In genomic region chr11:44029507-44029845, GRCh38 we compare ENCODE assay signal across 21 cellular contexts. TPM values are rescaled to one million over a fixed set of nuclear protein-coding genes. Genes with fewer than 3 reads are reported as not detected.
DNase-seq lines count a peak whose midpoint lies in the region; ATAC-seq and TF ChIP-seq lines count a peak whose summit lies in the region.
"Had no signal": no experiment of that assay in that cellular context is flagged by ENCODE, and none has a peak within 500 bp of the region (broad histone marks: within the 10 kb centered on the region; RNA-seq: fewer than 3 reads in every experiment).

No MANE protein-coding gene starts in this region.

- H3K4me1 ChIP-seq in cardiac muscle cell (ENCODE audit: low read depth) = peaks cover 37% of the 10 kb centered on the region
- H3K4me1 ChIP-seq in heart left ventricle = peaks cover 2 to 46% (median 30%) of the 10 kb centered on the region in 12 donors
- peaks cover 10 to 22% of the 10 kb centered on the region in 2 donors for H3K4me1 ChIP-seq in neuronal stem cell (ENCODE audit: control insufficient read depth in 2 of 2, insufficient read depth in 1 of 2, low read depth in 1 of 2, low read length in 2 of 2)
- peaks cover 27% of the 10 kb centered on the region for H3K4me1 ChIP-seq in vagina
- H3K4me1 ChIP-seq: BE2C had no signal

- peak overlapping the region; percentile 0 for H3K18ac ChIP-seq in neuronal stem cell (ENCODE audit: low read length)

- H3K4me3 ChIP-seq in cardiac muscle cell (no peak overlapping the region), heart left ventricle (no peak overlapping the region), neuronal stem cell (ENCODE audit: low read length in 2 of 2) (no peak overlapping the region), vagina (no peak overlapping the region)

- 91 to 100% (median 98%) methylated on average over 1 of the region's 1 CpG for WGBS in heart left ventricle, 4 donors
- WGBS in neuronal stem cell (ENCODE audit: extremely low coverage in 2 of 2, insufficient read length in 2 of 2, insufficient replicate concordance in 1 of 2), 2 donors = no CpG with 5 or more reads among the region's 1 CpG

- no peak overlapping the region for H2BK5ac ChIP-seq in neuronal stem cell (ENCODE audit: low read length)

- H2BK15ac ChIP-seq in neuronal stem cell (ENCODE audit: low read length) = no peak overlapping the region

- H3K36me3 Mint-ChIP-seq in glutamatergic neuron (ENCODE audit: unreplicated experiment) = peaks cover 20% of the 10 kb centered on the region

- H4K91ac ChIP-seq in neuronal stem cell (ENCODE audit: low read depth, low read length, poor library complexity) = no peak overlapping the region

- no peak overlapping the region for H2BK120ac ChIP-seq in neuronal stem cell (ENCODE audit: low read depth, low read length)

- no peak overlapping the region for H3K4ac ChIP-seq in neuronal stem cell (ENCODE audit: low read length)

- no peak overlapping the region for H3K4me3 Mint-ChIP-seq in glutamatergic neuron (ENCODE audit: unreplicated experiment)
- H3K4me3 Mint-ChIP-seq: CD4-positive, alpha-beta T cell; GM23338 had no signal

- peaks cover 1% of the 10 kb centered on the region for H3K9me3 Mint-ChIP-seq in glutamatergic neuron (ENCODE audit: unreplicated experiment)

- H3K9me3 ChIP-seq in cardiac muscle cell (ENCODE audit: low read depth) (no peaks in the 10 kb centered on the region), heart left ventricle (peaks cover 0 to 23% (median 7%) of the 10 kb centered on the region in 12 donors), neuronal stem cell (replicated peaks in 1 of 2; ENCODE audit: control insufficient read depth in 2 of 2, insufficient read depth in 1 of 2, low read depth in 1 of 2, low read length in 2 of 2) (no peaks in the 10 kb centered on the region), vagina (no peaks in the 10 kb centered on the region)
- H3K9me3 ChIP-seq: BE2C had no signal

- no peak overlapping the region for H3K23ac ChIP-seq in neuronal stem cell (ENCODE audit: low read depth, low read length, poor library complexity)

- H3K27me3 ChIP-seq in cardiac muscle cell (no peaks in the 10 kb centered on the region), heart left ventricle (no peaks in the 10 kb centered on the region), neuronal stem cell (ENCODE audit: control insufficient read depth in 3 of 3, insufficient read depth in 3 of 3, low read depth in 1 of 3, low read length in 3 of 3) (peaks cover 0 to 3% (median 0%) of the 10 kb centered on the region in 3 experiments), vagina (no peaks in the 10 kb centered on the region)
- H3K27me3 ChIP-seq: BE2C had no signal

- H3K9ac ChIP-seq in neuronal stem cell (ENCODE audit: low read depth, low read length, poor library complexity) = no peak overlapping the region

- H2AK5ac ChIP-seq in neuronal stem cell (ENCODE audit: low read depth, low read length) = no peak overlapping the region

- H3K4me2 ChIP-seq in neuronal stem cell (ENCODE audit: insufficient read depth, low read length, poor library complexity, severe bottlenecking) = no peak overlapping the region

- no peaks in the 10 kb centered on the region for H3K79me1 ChIP-seq in neuronal stem cell (ENCODE audit: low read depth, low read length)

- DNase-seq in cardiac muscle cell (ENCODE audit: low read depth in 1 of 2, low spot score in 1 of 2) (no peak), heart left ventricle (no peak), glutamatergic neuron (no peak), neuronal stem cell (ENCODE audit: low spot score) (no peak), vagina (ENCODE audit: extremely low spot score in 2 of 2) (peak in 1 of 2 donors; percentile 67), kidney glomerular epithelial cell (lab: John Stamatoyannopoulos, UW) (no peak)
- DNase-seq: BE2C; CD4-positive, alpha-beta T cell; DMS79; KG1; NCI-H1436; NCI-H2029; NCI-H748 treated with DMSO at 0.1 percent for 48 hours had no signal

- peak overlapping the region; percentile 28 for H3K27ac Mint-ChIP-seq in glutamatergic neuron (ENCODE audit: unreplicated experiment)
- H3K27ac Mint-ChIP-seq: CD4-positive, alpha-beta T cell; GM23338 had no signal

- no peak overlapping the region for H4K8ac ChIP-seq in neuronal stem cell (ENCODE audit: low read depth, low read length)

- peak overlapping the region; percentile 72 for H3K27ac ChIP-seq in cardiac muscle cell
- peak overlapping the region in 5 of 12 donors; percentile 79 to 92 (median 83) for H3K27ac ChIP-seq in heart left ventricle
- H3K27ac ChIP-seq in neuronal stem cell (replicated peaks; ENCODE audit: low read length) = no peak overlapping the region
- H3K27ac ChIP-seq in vagina = peak overlapping the region; percentile 78
- H3K27ac ChIP-seq: 22Rv1, RWPE1 had no signal

- ATAC-seq in heart left ventricle (no peak), GM21515 (IDR thresholded peaks at IDR 0.05; ENCODE audit: unreplicated experiment) (no peak), GM21737 (IDR thresholded peaks at IDR 0.05; ENCODE audit: unreplicated experiment) (no peak)

- H3K14ac ChIP-seq in neuronal stem cell (ENCODE audit: low read length) = no peak overlapping the region

- H3K36me3 ChIP-seq in cardiac muscle cell (no peaks in the 10 kb centered on the region), heart left ventricle (no peaks in the 10 kb centered on the region), neuronal stem cell (replicated peaks in 1 of 2; ENCODE audit: control insufficient read depth in 2 of 2, insufficient read depth in 2 of 2, low read length in 2 of 2) (no peaks in the 10 kb centered on the region), vagina (no peaks in the 10 kb centered on the region)
- H3K36me3 ChIP-seq: BE2C had no signal

- TF ChIP-seq POLR2A in heart left ventricle (IDR thresholded peaks at IDR 0.05) = no peak
- TF ChIP-seq POLR2A in vagina (IDR thresholded peaks at IDR 0.05) = no peak

- TF ChIP-seq CTCF in cardiac muscle cell (IDR thresholded peaks at IDR 0.05; ENCODE audit: low read depth, low read length) = no peak
- TF ChIP-seq CTCF in heart left ventricle (IDR thresholded peaks at IDR 0.05) = no peak
- no peak for TF ChIP-seq CTCF in glutamatergic neuron (IDR thresholded peaks at IDR 0.05; ENCODE audit: partially characterized antibody, unreplicated experiment)
- no peak for TF ChIP-seq CTCF in vagina (IDR thresholded peaks at IDR 0.05)

- intact Hi-C loops in heart left ventricle (cut with DNase I) (no loop called here), vagina (cut with DNase I) (no loop called here)

- H3K4me1 Mint-ChIP-seq in glutamatergic neuron (ENCODE audit: low read depth, unreplicated experiment) = peaks cover 36% of the 10 kb centered on the region

- H2BK12ac ChIP-seq in neuronal stem cell (ENCODE audit: low read length) = no peak overlapping the region

- H2AFZ ChIP-seq in neuronal stem cell (ENCODE audit: low read length) = no peak overlapping the region

- H3K27me3 Mint-ChIP-seq in glutamatergic neuron (ENCODE audit: unreplicated experiment) = peaks cover 6% of the 10 kb centered on the region

RNA-seq across cellular contexts. Expression of gene ACCSL, which starts 18.3 kb away (rescaled TPM):
- total RNA-seq in cardiac muscle cell (not detected in 2 replicates), heart left ventricle (not detected), glutamatergic neuron (ENCODE audit: unreplicated experiment) (not detected), vagina (not detected)
- polyA plus RNA-seq in cardiac muscle cell (not detected in 2 replicates), heart left ventricle (not detected)
- not detected for polyA plus RNA-seq in neuronal stem cell (2013, experiment 1 of 2)
- polyA plus RNA-seq in neuronal stem cell (2013, experiment 2 of 2) = not detected
- total RNA-seq: CD4-positive, alpha-beta T cell; G401; GM23338; NCI-H460 had no signal
- polyA plus RNA-seq: AG04450, GM23338 had no signal

RNA-seq across cellular contexts. Expression of gene ACCS, which starts 36.6 kb away (rescaled TPM):
- total RNA-seq in cardiac muscle cell = 7.9 and 11.3 TPM in 2 replicates
- polyA plus RNA-seq in cardiac muscle cell = 11.0 and 14.7 TPM in 2 replicates
- total RNA-seq in heart left ventricle = 10 to 100 TPM in 3 of 9 donors, 1 to 10 TPM in 6; 1.6 to 13.5 (median 8.3) TPM
- polyA plus RNA-seq in heart left ventricle = 10 to 100 TPM in 1 of 2 donors, 1 to 10 TPM in 1; 1.7 to 16.7 TPM
- total RNA-seq in glutamatergic neuron (ENCODE audit: unreplicated experiment) = 45.1 TPM
- 3.2 TPM for polyA plus RNA-seq in neuronal stem cell (2013, experiment 1 of 2)
- polyA plus RNA-seq in neuronal stem cell (2013, experiment 2 of 2) = 3.4 TPM
- 8.1 TPM for total RNA-seq in vagina
- total RNA-seq: G401 had no signal
